ENCODE assay signal across 28 cellular contexts in the genomic region with DNA sequence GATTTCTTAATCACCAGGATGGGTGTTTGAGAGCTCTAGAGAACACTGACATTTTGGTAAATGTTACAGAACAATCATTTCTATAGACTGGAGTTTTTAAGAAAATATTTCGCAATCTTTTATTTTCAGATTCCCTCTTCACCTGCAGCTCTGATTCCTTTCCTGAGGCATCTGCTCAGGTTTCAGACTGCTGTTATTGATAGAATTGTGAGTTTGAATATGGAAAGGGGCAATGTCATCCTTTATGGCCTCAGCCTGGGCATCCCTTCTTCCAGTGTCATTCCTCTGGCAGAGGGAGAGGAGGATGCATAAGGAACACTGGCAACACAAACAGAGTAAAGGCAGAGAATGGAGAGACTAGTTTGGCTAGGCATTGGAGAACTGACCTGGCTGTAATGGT.
"Had no signal": no experiment of that assay in that cellular context is flagged by ENCODE, and none has a peak within 500 bp of the region (broad histone marks: within the 10 kb centered on the region; RNA-seq: fewer than 3 reads in every experiment).

No MANE protein-coding gene starts in this region.

- FAIRE-seq: pancreas had no signal

- DNase-seq: naive thymus-derived CD8-positive, alpha-beta T cell; nephron progenitor cell; nucleus accumbens; pancreas; right cardiac atrium; spleen; stimulated activated CD4-positive, alpha-beta T cell treated with anti-CD3 and anti-CD28 coated beads, Interleukin-12 subunit alpha, Interleukin-12 subunit beta, amount 100 ng/mL, for 4 hours; stimulated activated CD4-positive, alpha-beta T cell treated with anti-CD3 and anti-CD28 coated beads, Interleukin-1b, Interleukin-23, amount 100 ng/mL, for 48 hours; stimulated activated CD4-positive, alpha-beta T cell treated with anti-CD3 and anti-CD28 coated beads, Interleukin-4, amount 100 ng/mL, for 1 hour; stimulated activated CD4-positive, alpha-beta T cell treated with anti-CD3 and anti-CD28 coated beads, Interleukin-4, amount 100 ng/mL, for 4 hours; stimulated activated CD8-positive, alpha-beta memory T cell treated with anti-CD3 and anti-CD28 coated beads, Interleukin-4, amount 100 ng/mL, for 48 hours; stimulated activated naive CD4-positive, alpha-beta T cell; stimulated activated naive CD8-positive, alpha-beta T cell treated with anti-CD3 and anti-CD28 coated beads, Interleukin-15, amount 100 ng/mL, for 72 hours; stimulated activated naive CD8-positive, alpha-beta T cell treated with anti-CD3 and anti-CD28 coated beads, Interleukin-15, Interleukin-2, amounts not matched to agents 100 U/mL and 50 U/mL, for 24 hours; substantia nigra; testis; tibial artery; transverse colon; upper lobe of right lung; uterus had no signal

- H3K4me3 ChIP-seq: pancreas, prostate gland, skin epidermis, smooth muscle cell, spleen, suprapubic skin, testis, tibial artery, transverse colon, upper lobe of right lung, uterus had no signal

- H3K4me2 ChIP-seq: smooth muscle cell had no signal

- H3K4me1 ChIP-seq: pancreas, prostate gland, spleen, suprapubic skin, testis, tibial artery, transverse colon, upper lobe of right lung, uterus had no signal

- H3K9me3 ChIP-seq: neutrophil, pancreas, prostate gland, spleen, suprapubic skin, testis, tibial artery, transverse colon, upper lobe of right lung, uterus had no signal

- H3K27me3 ChIP-seq: pancreas, testis, tibial artery, transverse colon, upper lobe of right lung, uterus had no signal

- ATAC-seq: naive thymus-derived CD8-positive, alpha-beta T cell; natural killer cell treated with Interleukin-12 subunit alpha and Interleukin-12 subunit beta and Interleukin-15 and Interleukin-18, amount 100 ng/mL, for 72 hours; pancreas; right cardiac atrium; sciatic nerve; stimulated activated memory B cell treated with anti-CD40 and anti-IgM and Interleukin-4, amounts not matched to agents 10 μg/mL and 1 μg/mL and 100 μg/mL, for 72 hours; stimulated activated naive CD8-positive, alpha-beta T cell treated with anti-CD3 and anti-CD28 coated beads, Interleukin-15, amount 100 ng/mL, for 72 hours; stimulated activated naive CD8-positive, alpha-beta T cell treated with anti-CD3 and anti-CD28 coated beads, Interleukin-15, Interleukin-2, amounts not matched to agents 100 U/mL and 50 U/mL, for 24 hours; upper lobe of right lung had no signal

- H3K36me3 ChIP-seq: neutrophil, pancreas, prostate gland, spleen, suprapubic skin, tibial artery, transverse colon, upper lobe of right lung, uterus had no signal

- H3K27ac ChIP-seq: neutrophil, pancreas, prostate gland, skin epidermis, spleen, suprapubic skin, testis, tibial artery, transverse colon, upper lobe of right lung, uterus had no signal
